10 cellular contexts compared by ENCODE assay signal in the genomic region with DNA sequence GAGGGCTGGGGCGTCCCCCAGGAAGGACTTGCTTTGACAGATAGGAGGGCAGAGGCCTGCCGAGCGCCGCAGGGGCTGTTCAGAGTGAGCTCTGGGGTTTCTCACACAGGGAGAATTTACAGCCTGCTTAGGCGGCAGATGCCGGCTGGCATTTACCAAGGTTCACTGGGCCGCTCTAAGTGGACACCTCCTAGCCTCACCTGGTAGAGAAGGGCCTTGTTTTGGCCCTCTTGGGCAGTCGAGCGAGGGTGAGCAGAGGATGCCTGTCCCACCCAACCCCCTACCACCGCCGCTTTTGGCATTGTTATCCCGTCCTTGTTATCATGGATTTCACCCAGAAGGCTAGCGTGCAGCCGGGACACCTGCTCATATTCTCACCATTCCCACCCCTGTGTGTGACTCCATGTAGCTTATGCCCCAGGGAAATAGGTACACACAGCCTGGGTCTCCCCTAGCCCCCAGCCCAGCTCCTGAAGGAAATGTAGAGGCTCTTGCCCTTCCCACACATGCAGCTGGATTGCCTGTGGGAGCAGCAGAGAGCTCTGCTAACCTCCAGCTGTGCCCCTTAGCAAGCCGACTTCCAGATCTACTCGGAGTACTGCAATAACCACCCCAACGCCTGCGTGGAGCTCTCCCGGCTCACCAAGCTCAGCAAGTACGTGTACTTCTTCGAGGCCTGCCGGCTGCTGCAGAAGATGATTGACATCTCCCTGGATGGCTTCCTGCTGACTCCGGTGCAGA. TPM values are rescaled to one million over a fixed set of nuclear protein-coding genes. Genes with fewer than 3 reads are reported as not detected.
DNase-seq lines count a peak whose midpoint lies in the region; ATAC-seq and TF ChIP-seq lines count a peak whose summit lies in the region.
"Had no signal": no experiment of that assay in that cellular context is flagged by ENCODE, and none has a peak within 500 bp of the region (broad histone marks: within the 10 kb centered on the region; RNA-seq: fewer than 3 reads in every experiment).

No MANE protein-coding gene starts in this region.

- H3K4me3 ChIP-seq in cardiac fibroblast (replicated peaks in 1 of 2; ENCODE audit: low read depth in 2 of 2, low read length in 2 of 2) (no peak overlapping the region), upper lobe of right lung (no peak overlapping the region)

- H3K4me1 ChIP-seq in upper lobe of right lung = no peaks in the 10 kb centered on the region

- intact Hi-C loops in natural killer cell (cut with micrococcal nuclease) (no loop called here), upper lobe of right lung (cut with DNase I) (no loop called here)

- H3K36me3 ChIP-seq in upper lobe of right lung = no peaks in the 10 kb centered on the region

- H3K27ac Mint-ChIP-seq in natural killer cell = no peak overlapping the region
- H3K27ac Mint-ChIP-seq in natural killer cell treated with Interleukin-12 subunit alpha and Interleukin-12 subunit beta and Interleukin-15 and Interleukin-18, amount 100 ng/mL, for 72 hours = no peak overlapping the region

- peaks cover 19% of the 10 kb centered on the region for H3K27me3 ChIP-seq in upper lobe of right lung

- TF ChIP-seq CTCF in natural killer cell (IDR thresholded peaks at IDR 0.05) = no peak
- TF ChIP-seq CTCF in cardiac fibroblast (IDR thresholded peaks at IDR 0.05; ENCODE audit: low read depth, low read length) = peak; percentile 39
- no peak for TF ChIP-seq CTCF in upper lobe of right lung (IDR thresholded peaks at IDR 0.05)

- H3K9me3 ChIP-seq in upper lobe of right lung = no peaks in the 10 kb centered on the region

- H3K4me3 Mint-ChIP-seq in natural killer cell = peak overlapping the region; percentile 68
- no peak overlapping the region for H3K4me3 Mint-ChIP-seq in natural killer cell treated with Interleukin-12 subunit alpha and Interleukin-12 subunit beta and Interleukin-15 and Interleukin-18, amount 100 ng/mL, for 72 hours

- H3K9me3 Mint-ChIP-seq in natural killer cell = no peaks in the 10 kb centered on the region
- no peaks in the 10 kb centered on the region for H3K9me3 Mint-ChIP-seq in natural killer cell treated with Interleukin-12 subunit alpha and Interleukin-12 subunit beta and Interleukin-15 and Interleukin-18, amount 100 ng/mL, for 72 hours

- no peaks in the 10 kb centered on the region for H3K36me3 Mint-ChIP-seq in natural killer cell
- H3K36me3 Mint-ChIP-seq in natural killer cell treated with Interleukin-12 subunit alpha and Interleukin-12 subunit beta and Interleukin-15 and Interleukin-18, amount 100 ng/mL, for 72 hours = no peaks in the 10 kb centered on the region

- H3K27me3 Mint-ChIP-seq in natural killer cell (ENCODE audit: low read depth in 2 of 2) = peaks cover 13 to 19% of the 10 kb centered on the region in 2 donors
- peaks cover 0 to 10% of the 10 kb centered on the region in 2 donors for H3K27me3 Mint-ChIP-seq in natural killer cell treated with Interleukin-12 subunit alpha and Interleukin-12 subunit beta and Interleukin-15 and Interleukin-18, amount 100 ng/mL, for 72 hours

- H3K27ac ChIP-seq in upper lobe of right lung = no peak overlapping the region

- DNase-seq in natural killer cell (no peak), cardiac fibroblast (ENCODE audit: low read depth in 2 of 2) (peak; percentile 38 to 43), mesenteric fat pad (ENCODE audit: low spot score) (peak; percentile 84), DMS153 treated with DMSO at 0.1 percent for 48 hours (lab: John Stamatoyannopoulos, UW; ENCODE audit: unreplicated experiment) (no peak), upper lobe of right lung (no peak), NCI-H128 (lab: John Stamatoyannopoulos, UW; ENCODE audit: unreplicated experiment) (no peak), NCI-H2171 (lab: John Stamatoyannopoulos, UW) (no peak)
- no peak for DNase-seq in natural killer cell treated with Interleukin-12 subunit alpha and Interleukin-12 subunit beta and Interleukin-15 and Interleukin-18, amount 100 ng/mL, for 72 hours (ENCODE audit: low spot score)
- DNase-seq: activated CD4-positive, alpha-beta T cell treated with anti-CD3 and anti-CD28 coated beads, Interleukin-2, amount 50 U/mL, for 4 hours; NCI-H1694 had no signal

- peak in 1 of 3 donors; percentile 19 for ATAC-seq in natural killer cell
- ATAC-seq in natural killer cell treated with Interleukin-12 subunit alpha and Interleukin-12 subunit beta and Interleukin-15 and Interleukin-18, amount 100 ng/mL, for 72 hours = no peak
- no peak for ATAC-seq in upper lobe of right lung

- H3K4me1 Mint-ChIP-seq in natural killer cell = peaks cover 10 to 17% of the 10 kb centered on the region in 2 donors
- peaks cover 9 to 10% of the 10 kb centered on the region in 2 donors for H3K4me1 Mint-ChIP-seq in natural killer cell treated with Interleukin-12 subunit alpha and Interleukin-12 subunit beta and Interleukin-15 and Interleukin-18, amount 100 ng/mL, for 72 hours (ENCODE audit: low read depth in 2 of 2)

RNA-seq across cellular contexts. Expression of a gene that starts 52.4 kb away (rescaled TPM):
- total RNA-seq in natural killer cell (10 to 100 TPM; 56.0 to 70.7 (median 65.3) TPM), mesenteric fat pad (120 TPM), upper lobe of right lung (77.8 TPM)
- total RNA-seq in natural killer cell treated with Interleukin-12 subunit alpha and Interleukin-12 subunit beta and Interleukin-15 and Interleukin-18, amount 100 ng/mL, for 72 hours = 10 to 100 TPM; 69.8 to 82.6 TPM

Comparison
In these comparisons a context has a peak if more than half of its experiments do, and no peak if none do; other contexts are left out.
1. DNase-seq: peak in cardiac fibroblast (2 of 2) and mesenteric fat pad (single experiment); none in natural killer cell (single experiment), natural killer cell treated with Interleukin-12 subunit alpha and Interleukin-12 subunit beta and Interleukin-15 and Interleukin-18, amount 100 ng/mL, for 72 hours (single experiment), DMS153 treated with DMSO at 0.1 percent for 48 hours (single experiment), upper lobe of right lung (single experiment), NCI-H128 (single experiment) and NCI-H2171 (single experiment).